8 cellular contexts compared by ENCODE assay signal in the genomic region with DNA sequence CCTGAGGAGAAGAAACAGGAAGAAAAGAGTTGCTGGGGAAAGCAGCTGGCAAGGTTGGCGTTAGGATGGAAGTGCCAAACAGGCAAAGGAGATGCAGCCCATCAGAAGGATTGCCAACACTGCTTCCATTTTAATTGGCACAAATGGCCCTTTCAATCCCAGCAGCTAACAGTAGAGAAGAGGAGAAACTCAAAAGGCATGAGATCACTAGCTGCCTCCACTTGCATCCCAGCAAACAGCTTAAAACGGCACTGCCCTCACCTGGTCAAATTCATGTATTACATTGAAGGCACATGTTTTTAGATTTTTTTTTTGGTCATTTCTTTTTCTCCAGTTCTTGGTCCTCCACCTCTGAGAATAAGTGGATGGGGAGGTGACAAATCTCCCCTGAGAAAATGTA. TPM values are rescaled to one million over a fixed set of nuclear protein-coding genes. Genes with fewer than 3 reads are reported as not detected.
A peak's percentile ranks its signal among the peaks of the same experiment; 100 is the strongest.
DNase-seq lines count a peak whose midpoint lies in the region; ATAC-seq, FAIRE-seq and TF ChIP-seq lines count a peak whose summit lies in the region.

No MANE protein-coding gene starts in this region.

- no peaks in the 10 kb centered on the region for H3K9me2 ChIP-seq in Loucy (replicated peaks; ENCODE audit: low read depth, low read length)

- H3K9me1 ChIP-seq in keratinocyte (ENCODE audit: control insufficient read depth, extremely low read depth, insufficient read depth, low read length): no peaks in the 10 kb centered on the region

- H3K9ac ChIP-seq in Loucy (ENCODE audit: low read depth, low read length, poor library complexity, severe bottlenecking): no peak overlapping the region
- H3K9ac ChIP-seq in keratinocyte (ENCODE audit: control insufficient read depth, extremely low read depth, insufficient read depth, low read length): no peak overlapping the region

- H3K9me3 ChIP-seq in Loucy (ENCODE audit: insufficient read depth, low read depth, low read length) (no peaks in the 10 kb centered on the region), breast epithelium (no peaks in the 10 kb centered on the region), keratinocyte (ENCODE audit: control insufficient read depth, low read depth, low read length) (no peaks in the 10 kb centered on the region)

- dilution Hi-C loops in keratinocyte (cut with MboI; ENCODE audit: extremely low pct_ligation_motif_present, low sequenced_read_pairs): no loop called here

- H3K4me3 ChIP-seq in Loucy (ENCODE audit: low read length, poor library complexity, severe bottlenecking) (no peak overlapping the region), breast epithelium (no peak overlapping the region), keratinocyte (ENCODE audit: control insufficient read depth in 2 of 3, extremely low read depth in 1 of 3, insufficient read depth in 2 of 3, low read depth in 1 of 3, low read length in 3 of 3) (no peak overlapping the region)

- peak; percentile 82 for DNase-seq in DMS 273 (lab: John Stamatoyannopoulos, UW; ENCODE audit: unreplicated experiment)
- DNase-seq in DMS 273 treated with DMSO at 0.1 percent for 48 hours (lab: John Stamatoyannopoulos, UW): no peak
- peak; percentile 1 for DNase-seq in SKM-1 (lab: John Stamatoyannopoulos, UW; ENCODE audit: unreplicated experiment)
- DNase-seq in breast epithelium (ENCODE audit: low spot score in 2 of 2): no peak
- no peak for DNase-seq in keratinocyte (ENCODE audit: low read depth, low spot score)
- DNase-seq in stimulated activated CD4-positive, alpha-beta T cell treated with anti-CD3 and anti-CD28 coated beads, TNF-alpha, amount 100 ng/mL, for 24 hours (ENCODE audit: low read depth in 3 of 3): peak; percentile 21 to 37 (median 31)

- intact Hi-C loops in breast epithelium (cut with DNase I; ENCODE audit: low total_unique reads): no loop called here

- H3K4me1 ChIP-seq in Loucy (ENCODE audit: insufficient read depth, low read length, poor library complexity, severe bottlenecking): no peaks in the 10 kb centered on the region
- H3K4me1 ChIP-seq in breast epithelium: no peaks in the 10 kb centered on the region
- H3K4me1 ChIP-seq in keratinocyte (ENCODE audit: control insufficient read depth, extremely low read depth, insufficient read depth, low read length): no peaks in the 10 kb centered on the region

- H3K36me3 ChIP-seq in Loucy (ENCODE audit: insufficient read depth, low read length) (no peaks in the 10 kb centered on the region), breast epithelium (no peaks in the 10 kb centered on the region), keratinocyte (ENCODE audit: control insufficient read depth in 2 of 2, extremely low read depth in 1 of 2, insufficient read depth in 2 of 2, low read length in 2 of 2) (no peaks in the 10 kb centered on the region)

- H3K4me2 ChIP-seq in Loucy (ENCODE audit: low read depth, low read length, poor library complexity, severe bottlenecking) (no peak overlapping the region), keratinocyte (ENCODE audit: control insufficient read depth, extremely low read depth, insufficient read depth, low read depth, low read length) (no peak overlapping the region)

- H3K79me2 ChIP-seq in Loucy (ENCODE audit: insufficient read depth, low read length) (no peaks in the 10 kb centered on the region), keratinocyte (ENCODE audit: control insufficient read depth, insufficient read depth, low read length) (no peaks in the 10 kb centered on the region)

- H3K27ac ChIP-seq in breast epithelium (no peak overlapping the region), keratinocyte (ENCODE audit: control insufficient read depth, insufficient read depth, low read length) (no peak overlapping the region)

- no peaks in the 10 kb centered on the region for H3F3A ChIP-seq in Loucy (ENCODE audit: low read depth)

- TF ChIP-seq CTCF in Loucy (conservative IDR thresholded peaks at IDR 0.05; ENCODE audit: low read length) (peak; percentile 67), breast epithelium (IDR thresholded peaks at IDR 0.05) (peak in 2 of 3 donors; percentile 22 to 34), keratinocyte (optimal IDR thresholded peaks at IDR 0.05 in 1 of 3, IDR thresholded peaks at IDR 0.05 in 1 of 3, conservative IDR thresholded peaks at IDR 0.05 in 1 of 3; ENCODE audit: extremely low read depth in 1 of 3, insufficient read depth in 2 of 3, low read length in 3 of 3) (peak; percentile 55 to 63 (median 62))

- FAIRE-seq in keratinocyte (lab: Jason Lieb, UNC): peak; percentile 61

- peak overlapping the region; percentile 30; the same call in 1 of the 2 replicates for H2AFZ ChIP-seq in Loucy (ENCODE audit: low read length)
- H2AFZ ChIP-seq in keratinocyte (ENCODE audit: control insufficient read depth, low read length): no peak overlapping the region

- H4K20me1 ChIP-seq in Loucy (ENCODE audit: insufficient read depth, low read length, poor library complexity, severe bottlenecking) (no peaks in the 10 kb centered on the region), keratinocyte (ENCODE audit: control insufficient read depth, extremely low read depth, insufficient read depth, low read length) (no peaks in the 10 kb centered on the region)

- TF ChIP-seq POLR2A in breast epithelium (IDR thresholded peaks at IDR 0.05): no peak

- ATAC-seq in HG02852 (IDR thresholded peaks at IDR 0.05; ENCODE audit: unreplicated experiment): no peak

- H3K27me3 ChIP-seq in Loucy (ENCODE audit: insufficient read depth, low read length, poor library complexity, severe bottlenecking) (no peaks in the 10 kb centered on the region), breast epithelium (peaks cover 0 to 11% of the 10 kb centered on the region in 2 donors), keratinocyte (ENCODE audit: control insufficient read depth, extremely low read depth, insufficient read depth, low read length) (no peaks in the 10 kb centered on the region)

RNA-seq across cellular contexts. Expression of a gene that starts 34.1 kb away (rescaled TPM):
- not detected for total RNA-seq in breast epithelium
- not detected in 3 replicates for polyA plus RNA-seq in keratinocyte
- not detected for polyA plus RNA-seq in keratinocyte (2011; ENCODE audit: low read depth)
- polyA plus RNA-seq in keratinocyte (2011; cell fraction: cytosol; rRNA removed): not detected in 2 replicates
- polyA plus RNA-seq in keratinocyte (2011; cell fraction: nucleus; rRNA removed): not detected in 2 replicates
- not detected in 2 replicates for polyA plus RNA-seq in keratinocyte (2012; ENCODE audit: low replicate concordance)
- polyA minus RNA-seq in keratinocyte: not detected in 3 replicates
- not detected for polyA minus RNA-seq in keratinocyte (2011; cell fraction: cytosol; rRNA and poly(A)+ RNA removed)
- polyA minus RNA-seq in keratinocyte (2011; cell fraction: nucleus; rRNA and poly(A)+ RNA removed): not detected in 2 replicates

Comparison
In these comparisons a context has a peak if more than half of its experiments do, and no peak if none do; other contexts are left out.
1. DNase-seq: peak in DMS 273 (single experiment), SKM-1 (single experiment) and stimulated activated CD4-positive, alpha-beta T cell treated with anti-CD3 and anti-CD28 coated beads, TNF-alpha, amount 100 ng/mL, for 24 hours (3 of 3); none in DMS 273 treated with DMSO at 0.1 percent for 48 hours (single experiment), breast epithelium (0 of 2) and keratinocyte (single experiment).
2. Peak in every context shown above with its lines, with median percentiles within 50 percentile points of each other: CTCF ChIP-seq.